Comparison of ENCODE assay signal across 1 cellular context in genomic region chr3:115791271-115792153, GRCh38.
TF ChIP-seq lines count a peak whose summit lies in the region.
"Not testable (repeated sequence)": the region's sequence is repeated elsewhere in the genome, so short reads cannot be mapped to it uniquely, and the experiment has no call there.

No MANE protein-coding gene starts in this region.

TF ChIP-seq in HepG2, 621 proteins besides CTCF, POLR2A, EP300 and RAD21 (continued from another document and continues in another):
- TF ChIP-seq, protein P1, sequence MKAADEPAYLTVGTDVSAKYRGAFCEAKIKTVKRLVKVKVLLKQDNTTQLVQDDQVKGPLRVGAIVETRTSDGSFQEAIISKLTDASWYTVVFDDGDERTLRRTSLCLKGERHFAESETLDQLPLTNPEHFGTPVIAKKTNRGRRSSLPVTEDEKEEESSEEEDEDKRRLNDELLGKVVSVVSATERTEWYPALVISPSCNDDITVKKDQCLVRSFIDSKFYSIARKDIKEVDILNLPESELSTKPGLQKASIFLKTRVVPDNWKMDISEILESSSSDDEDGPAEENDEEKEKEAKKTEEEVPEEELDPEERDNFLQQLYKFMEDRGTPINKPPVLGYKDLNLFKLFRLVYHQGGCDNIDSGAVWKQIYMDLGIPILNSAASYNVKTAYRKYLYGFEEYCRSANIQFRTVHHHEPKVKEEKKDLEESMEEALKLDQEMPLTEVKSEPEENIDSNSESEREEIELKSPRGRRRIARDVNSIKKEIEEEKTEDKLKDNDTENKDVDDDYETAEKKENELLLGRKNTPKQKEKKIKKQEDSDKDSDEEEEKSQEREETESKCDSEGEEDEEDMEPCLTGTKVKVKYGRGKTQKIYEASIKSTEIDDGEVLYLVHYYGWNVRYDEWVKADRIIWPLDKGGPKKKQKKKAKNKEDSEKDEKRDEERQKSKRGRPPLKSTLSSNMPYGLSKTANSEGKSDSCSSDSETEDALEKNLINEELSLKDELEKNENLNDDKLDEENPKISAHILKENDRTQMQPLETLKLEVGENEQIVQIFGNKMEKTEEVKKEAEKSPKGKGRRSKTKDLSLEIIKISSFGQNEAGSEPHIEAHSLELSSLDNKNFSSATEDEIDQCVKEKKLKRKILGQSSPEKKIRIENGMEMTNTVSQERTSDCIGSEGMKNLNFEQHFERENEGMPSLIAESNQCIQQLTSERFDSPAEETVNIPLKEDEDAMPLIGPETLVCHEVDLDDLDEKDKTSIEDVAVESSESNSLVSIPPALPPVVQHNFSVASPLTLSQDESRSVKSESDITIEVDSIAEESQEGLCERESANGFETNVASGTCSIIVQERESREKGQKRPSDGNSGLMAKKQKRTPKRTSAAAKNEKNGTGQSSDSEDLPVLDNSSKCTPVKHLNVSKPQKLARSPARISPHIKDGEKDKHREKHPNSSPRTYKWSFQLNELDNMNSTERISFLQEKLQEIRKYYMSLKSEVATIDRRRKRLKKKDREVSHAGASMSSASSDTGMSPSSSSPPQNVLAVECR (CRISPR knock-in tag; IDR thresholded peaks at IDR 0.05; ENCODE audit: borderline replicate concordance) = peak; percentile 50; the same call in 1 of the 2 replicates
- TF ChIP-seq GABPB1 (CRISPR knock-in tag; IDR thresholded peaks at IDR 0.05) = peak; percentile 59; the same call in 1 of the 2 replicates
- peak; percentile 48; the same call in 1 of the 2 replicates for TF ChIP-seq NCOR1 (IDR thresholded peaks at IDR 0.05; ENCODE audit: borderline replicate concordance, low read length)
- 0 out of 2 replicates have a peak, but pooled peaks have one; percentile 22 for TF ChIP-seq ZNF337 (CRISPR knock-in tag; IDR thresholded peaks at IDR 0.05; ENCODE audit: borderline replicate concordance, low read depth)
- TF ChIP-seq ZNF709 (CRISPR knock-in tag; IDR thresholded peaks at IDR 0.05) = peak; percentile 63; the same call in 1 of the 2 replicates
- 0 out of 2 replicates have a peak, but pooled peaks have one; percentile 53 for TF ChIP-seq ZNF879 (CRISPR knock-in tag; IDR thresholded peaks at IDR 0.05)
- peak; percentile 71 for TF ChIP-seq ZNF263 (CRISPR knock-in tag; IDR thresholded peaks at IDR 0.05)
- TF ChIP-seq TAF1 (CRISPR knock-in tag; IDR thresholded peaks at IDR 0.05) = peak; percentile 47; the same call in 1 of the 2 replicates
- TF ChIP-seq AGO2 (optimal IDR thresholded peaks at IDR 0.05; ENCODE audit: low read depth, low read length) = peak; percentile 64
- TF ChIP-seq, protein P2, sequence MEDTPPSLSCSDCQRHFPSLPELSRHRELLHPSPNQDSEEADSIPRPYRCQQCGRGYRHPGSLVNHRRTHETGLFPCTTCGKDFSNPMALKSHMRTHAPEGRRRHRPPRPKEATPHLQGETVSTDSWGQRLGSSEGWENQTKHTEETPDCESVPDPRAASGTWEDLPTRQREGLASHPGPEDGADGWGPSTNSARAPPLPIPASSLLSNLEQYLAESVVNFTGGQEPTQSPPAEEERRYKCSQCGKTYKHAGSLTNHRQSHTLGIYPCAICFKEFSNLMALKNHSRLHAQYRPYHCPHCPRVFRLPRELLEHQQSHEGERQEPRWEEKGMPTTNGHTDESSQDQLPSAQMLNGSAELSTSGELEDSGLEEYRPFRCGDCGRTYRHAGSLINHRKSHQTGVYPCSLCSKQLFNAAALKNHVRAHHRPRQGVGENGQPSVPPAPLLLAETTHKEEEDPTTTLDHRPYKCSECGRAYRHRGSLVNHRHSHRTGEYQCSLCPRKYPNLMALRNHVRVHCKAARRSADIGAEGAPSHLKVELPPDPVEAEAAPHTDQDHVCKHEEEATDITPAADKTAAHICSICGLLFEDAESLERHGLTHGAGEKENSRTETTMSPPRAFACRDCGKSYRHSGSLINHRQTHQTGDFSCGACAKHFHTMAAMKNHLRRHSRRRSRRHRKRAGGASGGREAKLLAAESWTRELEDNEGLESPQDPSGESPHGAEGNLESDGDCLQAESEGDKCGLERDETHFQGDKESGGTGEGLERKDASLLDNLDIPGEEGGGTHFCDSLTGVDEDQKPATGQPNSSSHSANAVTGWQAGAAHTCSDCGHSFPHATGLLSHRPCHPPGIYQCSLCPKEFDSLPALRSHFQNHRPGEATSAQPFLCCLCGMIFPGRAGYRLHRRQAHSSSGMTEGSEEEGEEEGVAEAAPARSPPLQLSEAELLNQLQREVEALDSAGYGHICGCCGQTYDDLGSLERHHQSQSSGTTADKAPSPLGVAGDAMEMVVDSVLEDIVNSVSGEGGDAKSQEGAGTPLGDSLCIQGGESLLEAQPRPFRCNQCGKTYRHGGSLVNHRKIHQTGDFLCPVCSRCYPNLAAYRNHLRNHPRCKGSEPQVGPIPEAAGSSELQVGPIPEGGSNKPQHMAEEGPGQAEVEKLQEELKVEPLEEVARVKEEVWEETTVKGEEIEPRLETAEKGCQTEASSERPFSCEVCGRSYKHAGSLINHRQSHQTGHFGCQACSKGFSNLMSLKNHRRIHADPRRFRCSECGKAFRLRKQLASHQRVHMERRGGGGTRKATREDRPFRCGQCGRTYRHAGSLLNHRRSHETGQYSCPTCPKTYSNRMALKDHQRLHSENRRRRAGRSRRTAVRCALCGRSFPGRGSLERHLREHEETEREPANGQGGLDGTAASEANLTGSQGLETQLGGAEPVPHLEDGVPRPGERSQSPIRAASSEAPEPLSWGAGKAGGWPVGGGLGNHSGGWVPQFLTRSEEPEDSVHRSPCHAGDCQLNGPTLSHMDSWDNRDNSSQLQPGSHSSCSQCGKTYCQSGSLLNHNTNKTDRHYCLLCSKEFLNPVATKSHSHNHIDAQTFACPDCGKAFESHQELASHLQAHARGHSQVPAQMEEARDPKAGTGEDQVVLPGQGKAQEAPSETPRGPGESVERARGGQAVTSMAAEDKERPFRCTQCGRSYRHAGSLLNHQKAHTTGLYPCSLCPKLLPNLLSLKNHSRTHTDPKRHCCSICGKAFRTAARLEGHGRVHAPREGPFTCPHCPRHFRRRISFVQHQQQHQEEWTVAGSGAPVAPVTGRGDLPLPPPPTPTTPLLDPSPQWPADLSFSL (CRISPR knock-in tag; IDR thresholded peaks at IDR 0.05) = peak; percentile 30; the same call in 1 of the 2 replicates
- peak; percentile 100 for TF ChIP-seq ZNF850 (CRISPR knock-in tag; conservative IDR thresholded peaks at IDR 0.05)
- peak; percentile 40 for TF ChIP-seq ZNF883 (CRISPR knock-in tag; IDR thresholded peaks at IDR 0.05; ENCODE audit: not compliant biosample characterization)
- TF ChIP-seq TARDBP (CRISPR knock-in tag; IDR thresholded peaks at IDR 0.05) = peak; percentile 40; the same call in 1 of the 2 replicates
- peak; percentile 92 for TF ChIP-seq ZBTB7B (CRISPR knock-in tag; IDR thresholded peaks at IDR 0.05)
- TF ChIP-seq POGZ (CRISPR knock-in tag; IDR thresholded peaks at IDR 0.05) = peak; percentile 36; the same call in 1 of the 2 replicates
- TF ChIP-seq KAT7 (CRISPR knock-in tag; IDR thresholded peaks at IDR 0.05; ENCODE audit: borderline replicate concordance) = peak; percentile 52; the same call in 1 of the 2 replicates
- peak; percentile 41; the same call in 1 of the 2 replicates for TF ChIP-seq KDM2A (CRISPR knock-in tag; IDR thresholded peaks at IDR 0.05; ENCODE audit: borderline replicate concordance, low read depth)
- peak; percentile 50 for TF ChIP-seq ZFY (CRISPR knock-in tag; IDR thresholded peaks at IDR 0.05)
- TF ChIP-seq ZBTB3 (CRISPR knock-in tag; IDR thresholded peaks at IDR 0.05; ENCODE audit: borderline replicate concordance, low read depth) = 0 out of 2 replicates have a peak, but pooled peaks have one; percentile 12
- TF ChIP-seq ISL2 (CRISPR knock-in tag; IDR thresholded peaks at IDR 0.05) = peak; percentile 16; the same call in 1 of the 2 replicates
- TF ChIP-seq ZNF501 (CRISPR knock-in tag; IDR thresholded peaks at IDR 0.05) = 0 out of 2 replicates have a peak, but pooled peaks have one; percentile 9
- TF ChIP-seq HDAC1 (CRISPR knock-in tag; IDR thresholded peaks at IDR 0.05) = peak; percentile 58; the same call in 1 of the 2 replicates
- TF ChIP-seq ZNF670 (CRISPR knock-in tag; IDR thresholded peaks at IDR 0.05; ENCODE audit: borderline replicate concordance) = 0 out of 2 replicates have a peak, but pooled peaks have one; percentile 19
- TF ChIP-seq ZMYM2 (CRISPR knock-in tag; IDR thresholded peaks at IDR 0.05) = 0 out of 2 replicates have a peak, but pooled peaks have one; percentile 17
- TF ChIP-seq ZNF784 (CRISPR knock-in tag; IDR thresholded peaks at IDR 0.05; ENCODE audit: borderline replicate concordance) = peak; percentile 36; the same call in 1 of the 2 replicates
- peak; percentile 29; the same call in 1 of the 2 replicates for TF ChIP-seq HNF4G (IDR thresholded peaks at IDR 0.05; ENCODE audit: borderline replicate concordance, low read depth, low read length)
- TF ChIP-seq HNF4G (CRISPR knock-in tag; IDR thresholded peaks at IDR 0.05; ENCODE audit: borderline replicate concordance, low read depth); NONO (IDR thresholded peaks at IDR 0.05): not testable (repeated sequence)
- peak in 1 of 2 experiments; percentile 10; a peak in 1 of 4 replicates for TF ChIP-seq ATF4 (CRISPR knock-in tag; IDR thresholded peaks at IDR 0.05)
- TF ChIP-seq ARID2 (CRISPR knock-in tag; IDR thresholded peaks at IDR 0.05; ENCODE audit: borderline replicate concordance) = peak; percentile 54; the same call in 1 of the 2 replicates
- TF ChIP-seq, protein P3, sequence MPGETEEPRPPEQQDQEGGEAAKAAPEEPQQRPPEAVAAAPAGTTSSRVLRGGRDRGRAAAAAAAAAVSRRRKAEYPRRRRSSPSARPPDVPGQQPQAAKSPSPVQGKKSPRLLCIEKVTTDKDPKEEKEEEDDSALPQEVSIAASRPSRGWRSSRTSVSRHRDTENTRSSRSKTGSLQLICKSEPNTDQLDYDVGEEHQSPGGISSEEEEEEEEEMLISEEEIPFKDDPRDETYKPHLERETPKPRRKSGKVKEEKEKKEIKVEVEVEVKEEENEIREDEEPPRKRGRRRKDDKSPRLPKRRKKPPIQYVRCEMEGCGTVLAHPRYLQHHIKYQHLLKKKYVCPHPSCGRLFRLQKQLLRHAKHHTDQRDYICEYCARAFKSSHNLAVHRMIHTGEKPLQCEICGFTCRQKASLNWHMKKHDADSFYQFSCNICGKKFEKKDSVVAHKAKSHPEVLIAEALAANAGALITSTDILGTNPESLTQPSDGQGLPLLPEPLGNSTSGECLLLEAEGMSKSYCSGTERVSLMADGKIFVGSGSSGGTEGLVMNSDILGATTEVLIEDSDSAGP (CRISPR knock-in tag; IDR thresholded peaks at IDR 0.05; ENCODE audit: borderline replicate concordance) = peak; percentile 15; the same call in 1 of the 2 replicates
- TF ChIP-seq, protein P4, sequence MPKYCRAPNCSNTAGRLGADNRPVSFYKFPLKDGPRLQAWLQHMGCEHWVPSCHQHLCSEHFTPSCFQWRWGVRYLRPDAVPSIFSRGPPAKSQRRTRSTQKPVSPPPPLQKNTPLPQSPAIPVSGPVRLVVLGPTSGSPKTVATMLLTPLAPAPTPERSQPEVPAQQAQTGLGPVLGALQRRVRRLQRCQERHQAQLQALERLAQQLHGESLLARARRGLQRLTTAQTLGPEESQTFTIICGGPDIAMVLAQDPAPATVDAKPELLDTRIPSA (CRISPR knock-in tag; IDR thresholded peaks at IDR 0.05; ENCODE audit: borderline replicate concordance) = peak; percentile 52; the same call in 1 of the 2 replicates
- TF ChIP-seq ZNF839 (CRISPR knock-in tag; IDR thresholded peaks at IDR 0.05; ENCODE audit: borderline replicate concordance) = 0 out of 2 replicates have a peak, but pooled peaks have one; percentile 21
- 0 out of 2 replicates have a peak, but pooled peaks have one; percentile 53 for TF ChIP-seq MXD1 (CRISPR knock-in tag; IDR thresholded peaks at IDR 0.05)
- TF ChIP-seq ZBTB10 (CRISPR knock-in tag; IDR thresholded peaks at IDR 0.05; ENCODE audit: borderline replicate concordance) = peak; percentile 53; the same call in 1 of the 2 replicates
- TF ChIP-seq HNF4A (CRISPR knock-in tag; IDR thresholded peaks at IDR 0.05) = peak; percentile 63
- TF ChIP-seq NONO (CRISPR knock-in tag; conservative IDR thresholded peaks at IDR 0.05) = peak; percentile 13
- 0 out of 2 replicates have a peak, but pooled peaks have one; percentile 14 for TF ChIP-seq SMAD3 (CRISPR knock-in tag; IDR thresholded peaks at IDR 0.05)
